ENCODE assay signal across 13 cellular contexts in the genomic region with DNA sequence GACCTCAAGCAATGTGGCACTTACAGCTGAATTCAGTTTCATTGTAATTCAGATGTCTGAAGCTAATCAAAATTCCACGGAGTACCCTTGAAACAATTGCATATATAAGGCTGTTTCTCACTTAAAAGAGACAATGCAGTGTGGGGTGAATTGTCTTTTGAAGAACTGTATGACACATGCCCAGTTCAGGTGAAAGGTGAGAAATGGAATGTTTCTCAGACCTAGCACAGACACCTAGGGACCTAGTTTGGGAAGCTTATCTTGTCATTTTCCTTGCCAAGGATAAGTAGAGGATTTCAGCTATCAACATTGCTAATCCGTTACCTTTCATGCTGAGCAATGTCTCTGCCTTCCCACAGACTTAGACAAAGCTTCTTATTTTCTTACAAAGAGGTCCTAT. TPM values are rescaled to one million over a fixed set of nuclear protein-coding genes. Genes with fewer than 3 reads are reported as not detected.
A peak's percentile ranks its signal among the peaks of the same experiment; 100 is the strongest.
DNase-seq lines count a peak whose midpoint lies in the region; ATAC-seq, FAIRE-seq and TF ChIP-seq lines count a peak whose summit lies in the region.
"Had no signal": no experiment of that assay in that cellular context is flagged by ENCODE, and none has a peak within 500 bp of the region (broad histone marks: within the 10 kb centered on the region; RNA-seq: fewer than 3 reads in every experiment).

No MANE protein-coding gene starts in this region.

- in situ Hi-C loops in GM23248 (cut with MboI): no loop called here

- H3K27ac ChIP-seq in GM23248 (peak overlapping the region; percentile 94; the same call in 1 of the 2 replicates), esophagus muscularis mucosa (replicated peaks in 1 of 4) (peak overlapping the region; percentile 62 to 84 (median 84)), sigmoid colon (peak overlapping the region; percentile 82 to 90 (median 84)), prostate gland (no peak overlapping the region)

- peaks cover 94% of the 10 kb centered on the region for H3K79me2 ChIP-seq in GM23248 (ENCODE audit: insufficient read depth)

- H3K4me1 ChIP-seq in GM23248 (ENCODE audit: insufficient read depth): peaks cover 87% of the 10 kb centered on the region
- no peaks in the 10 kb centered on the region for H3K4me1 ChIP-seq in NT2/D1 (ENCODE audit: insufficient read depth, insufficient read length)
- peaks cover 65 to 97% (median 93%) of the 10 kb centered on the region in 4 donors for H3K4me1 ChIP-seq in esophagus muscularis mucosa
- H3K4me1 ChIP-seq in sigmoid colon: peaks cover 0 to 98% (median 81%) of the 10 kb centered on the region in 4 donors
- no peaks in the 10 kb centered on the region for H3K4me1 ChIP-seq in prostate gland (replicated peaks)

- TF ChIP-seq CTCF in esophagus muscularis mucosa (IDR thresholded peaks at IDR 0.05) (no peak), sigmoid colon (IDR thresholded peaks at IDR 0.05) (no peak), prostate gland (IDR thresholded peaks at IDR 0.05) (no peak)

- 53 to 60% methylated on average over 2 of the region's 2 CpGs for WGBS in GM23248 (ENCODE audit: low coverage in 1 of 2, low lambda C conversion rate in 2 of 2, missing lambda C conversion rate in 2 of 2), 2 experiments
- 42% methylated on average over 2 of the region's 2 CpGs for WGBS in esophagus muscularis mucosa
- WGBS in sigmoid colon, 2 donors: 73 to 77% methylated on average over 2 of the region's 2 CpGs
- 67% methylated on average over 2 of the region's 2 CpGs for WGBS in prostate gland

- no peak for ATAC-seq in GM21576 (IDR thresholded peaks at IDR 0.05; ENCODE audit: unreplicated experiment)
- ATAC-seq: stimulated activated naive CD8-positive, alpha-beta T cell treated with anti-CD3 and anti-CD28 coated beads, Interleukin-15, Interleukin-2, amounts not matched to agents 100 U/mL and 50 U/mL, for 24 hours had no signal

- H3K9ac ChIP-seq in GM23248 (no peak overlapping the region), NT2/D1 (ENCODE audit: insufficient read length, low read depth) (no peak overlapping the region)

- no peak overlapping the region for H3K4me3 ChIP-seq in GM23248
- H3K4me3 ChIP-seq in NT2/D1 (ENCODE audit: insufficient read length, low read depth): no peak overlapping the region
- H3K4me3 ChIP-seq in esophagus muscularis mucosa: peak overlapping the region in 2 of 4 donors; percentile 9 to 54
- H3K4me3 ChIP-seq in sigmoid colon: no peak overlapping the region
- no peak overlapping the region for H3K4me3 ChIP-seq in prostate gland

- peak overlapping the region; percentile 14 for H3K4me2 ChIP-seq in GM23248 (ENCODE audit: unreplicated experiment)

- H4K20me1 ChIP-seq in GM23248 (ENCODE audit: insufficient read depth): no peaks in the 10 kb centered on the region

- no peaks in the 10 kb centered on the region for H3K9me2 ChIP-seq in GM23248 (ENCODE audit: insufficient read depth)

- H2AFZ ChIP-seq in GM23248: no peak overlapping the region

- TF ChIP-seq EP300 in esophagus muscularis mucosa (IDR thresholded peaks at IDR 0.05) (no peak), sigmoid colon (IDR thresholded peaks at IDR 0.05) (no peak)

- H3K9me3 ChIP-seq in GM23248 (ENCODE audit: low read depth) (no peaks in the 10 kb centered on the region), NT2/D1 (ENCODE audit: insufficient read depth, low read length) (no peaks in the 10 kb centered on the region), esophagus muscularis mucosa (no peaks in the 10 kb centered on the region), sigmoid colon (no peaks in the 10 kb centered on the region), prostate gland (no peaks in the 10 kb centered on the region)

- H3K36me3 ChIP-seq in GM23248 (ENCODE audit: low read depth) (peaks cover 8% of the 10 kb centered on the region; the same call in 1 of the 2 replicates), NT2/D1 (ENCODE audit: insufficient read depth, insufficient read length, low read length) (peaks cover 6% of the 10 kb centered on the region), esophagus muscularis mucosa (no peaks in the 10 kb centered on the region), sigmoid colon (no peaks in the 10 kb centered on the region), prostate gland (no peaks in the 10 kb centered on the region)

- intact Hi-C loops in esophagus muscularis mucosa (cut with DNase I) (loop anchor here (10.0 kb wide), 1 partner anchor 100 kb away; no protein-coding TSS in a partner anchor), sigmoid colon (cut with DNase I) (loop anchor here (5.0 kb wide), 1 partner anchor 77 kb away; no protein-coding TSS in a partner anchor), prostate gland (cut with DNase I) (loop anchor here (10.0 kb wide), 1 partner anchor 80 kb away; no protein-coding TSS in a partner anchor)

- DNase-seq in GM23248 (no peak), NT2/D1 (ENCODE audit: low read depth, low spot score) (peak; percentile 42), esophagus muscularis mucosa (ENCODE audit: extremely low spot score) (no peak), sigmoid colon (no peak), prostate gland (ENCODE audit: low spot score) (no peak), H54 (ENCODE audit: insufficient read length, low spot score) (no peak), mucosa of gallbladder (ENCODE audit: low spot score) (no peak)
- DNase-seq: central memory CD4-positive, alpha-beta T cell; kidney; NCI-H2171; stimulated activated CD4-positive, alpha-beta T cell treated with anti-CD3 and anti-CD28 coated beads, Interleukin-2, amount 100 ng/mL, for 24 hours; stimulated activated naive CD8-positive, alpha-beta T cell treated with anti-CD3 and anti-CD28 coated beads, Interleukin-15, Interleukin-2, amounts not matched to agents 100 U/mL and 50 U/mL, for 24 hours had no signal

- no peaks in the 10 kb centered on the region for H3K27me3 ChIP-seq in GM23248 (replicated peaks; ENCODE audit: insufficient read depth)
- H3K27me3 ChIP-seq in NT2/D1 (ENCODE audit: insufficient read depth, insufficient read length): no peaks in the 10 kb centered on the region
- no peaks in the 10 kb centered on the region for H3K27me3 ChIP-seq in esophagus muscularis mucosa
- no peaks in the 10 kb centered on the region for H3K27me3 ChIP-seq in sigmoid colon
- H3K27me3 ChIP-seq in prostate gland (replicated peaks; ENCODE audit: insufficient read depth): no peaks in the 10 kb centered on the region

- TF ChIP-seq POLR2A in esophagus muscularis mucosa (IDR thresholded peaks at IDR 0.05; ENCODE audit: low read depth) (no peak), sigmoid colon (IDR thresholded peaks at IDR 0.05) (no peak), prostate gland (IDR thresholded peaks at IDR 0.05) (no peak), H54 (IDR thresholded peaks at IDR 0.05; ENCODE audit: low read depth, low read length) (no peak)

- no peak for FAIRE-seq in H54 (lab: Jason Lieb, UNC)
- FAIRE-seq: kidney had no signal

- H3F3A ChIP-seq in GM23248 (ENCODE audit: insufficient read depth): peaks cover 78% of the 10 kb centered on the region

RNA-seq across cellular contexts. Expression of a gene that starts 36.3 kb away (rescaled TPM):
- 251 and 262 TPM in 2 replicates for total RNA-seq in GM23248 (2014; rRNA removed; shearing (Covaris generic))
- 81.7 and 89.5 TPM in 2 replicates for polyA plus RNA-seq in GM23248 (2016; fragmentation: Nextera tagmentation; extraction: Ambion mirVana)
- 100 to 1,000 TPM; 635 to 868 (median 720) TPM for total RNA-seq in esophagus muscularis mucosa
- total RNA-seq in sigmoid colon: 100 to 1,000 TPM; 602 to 898 (median 756) TPM
- polyA plus RNA-seq in sigmoid colon: 10 to 100 TPM; 60.5 to 74.7 (median 67.3) TPM
- 100 to 1,000 TPM; 131 to 226 TPM for total RNA-seq in prostate gland
- total RNA-seq in mucosa of gallbladder: 223 TPM

Comparison
In these comparisons a context has a peak if more than half of its experiments do, and no peak if none do; other contexts are left out.
1. H3K27ac ChIP-seq: peak in GM23248 (single experiment), esophagus muscularis mucosa (4 of 4) and sigmoid colon (4 of 4); none in prostate gland (0 of 2).